Comparison of ENCODE assay signal across 8 cellular contexts in the genomic region with DNA sequence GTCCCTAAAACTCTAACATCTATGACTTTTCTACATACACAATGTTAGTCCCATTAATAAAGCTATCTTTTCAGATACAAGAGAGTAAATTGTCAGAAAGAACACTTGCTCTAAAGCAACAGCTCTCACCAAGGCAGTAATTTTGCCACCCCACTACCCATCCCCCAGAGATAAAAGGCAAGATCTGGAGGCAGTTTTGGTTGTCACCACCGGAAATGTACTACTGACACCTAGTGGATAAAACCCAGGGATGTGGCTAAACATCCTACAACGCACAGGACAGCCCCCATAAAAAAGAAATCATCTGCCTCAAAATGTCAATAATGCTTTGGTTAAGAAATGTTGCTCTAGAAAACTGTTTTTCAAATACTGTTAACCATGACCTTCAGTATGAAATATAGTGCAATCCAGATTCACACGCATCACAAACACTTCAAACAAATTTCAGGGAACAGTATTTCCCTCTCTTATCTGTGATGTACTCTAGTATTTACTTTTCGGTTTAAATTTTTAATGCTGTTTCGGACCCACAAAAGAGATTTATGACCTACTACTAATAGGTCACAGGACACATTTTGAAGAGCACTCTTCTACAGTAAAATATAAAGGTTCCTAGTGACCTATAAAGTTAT. TPM values are rescaled to one million over a fixed set of nuclear protein-coding genes. Genes with fewer than 3 reads are reported as not detected.
DNase-seq lines count a peak whose midpoint lies in the region; ATAC-seq and TF ChIP-seq lines count a peak whose summit lies in the region.

No MANE protein-coding gene starts in this region.

- in situ Hi-C loops in GM13976 (cut with MboI; ENCODE audit: low sequenced_read_pairs, unreplicated experiment) = loop anchor here (25.0 kb wide), 2 partner anchors 413 to 638 kb away; a partner anchor contains a TSS

- peak; percentile 55 for TF ChIP-seq CTCF in GM13976 (IDR thresholded peaks at IDR 0.05; ENCODE audit: borderline replicate concordance, control extremely low read depth, extremely low read depth, insufficient read depth, missing control alignments)
- TF ChIP-seq CTCF in WI38 (IDR thresholded peaks at IDR 0.05; ENCODE audit: low read depth, low read length) = peak; percentile 64
- peak; percentile 44 for TF ChIP-seq CTCF in coronary artery (IDR thresholded peaks at IDR 0.05)

- ATAC-seq in HG03060 (IDR thresholded peaks at IDR 0.05; ENCODE audit: low read depth, unreplicated experiment) = peak; percentile 39

- H3K27ac ChIP-seq in coronary artery = peak overlapping the region; percentile 25 to 62

- H3K4me3 ChIP-seq in WI38 (ENCODE audit: low read depth, low read length) (no peak overlapping the region), coronary artery (peak overlapping the region; percentile 7)

- peak; percentile 62 for DNase-seq in A172 (ENCODE audit: low spot score)
- DNase-seq in GM13976 (ENCODE audit: low spot score) = peak; percentile 33
- peak; percentile 36 for DNase-seq in NCI-H2196 treated with DMSO at 0.1 percent for 48 hours (lab: John Stamatoyannopoulos, UW; ENCODE audit: unreplicated experiment)
- DNase-seq in coronary artery (ENCODE audit: low spot score) = no peak
- peak; percentile 81 for DNase-seq in medulla oblongata (ENCODE audit: extremely low spot score)
- peak; percentile 11 for DNase-seq in stimulated activated CD8-positive, alpha-beta memory T cell treated with anti-CD3 and anti-CD28 coated beads, Interleukin-7, amount 100 ng/mL, for 24 hours (ENCODE audit: low read depth)

RNA-seq across cellular contexts. Expression of a gene that starts 5.1 kb away (rescaled TPM):
- total RNA-seq in A172 (2014; rRNA removed; shearing (Covaris generic)) = 80.7 and 89.3 TPM in 2 replicates

RNA-seq across cellular contexts. Expression of a gene that starts 31.6 kb away (rescaled TPM):
- 68.7 and 75.9 TPM in 2 replicates for total RNA-seq in A172 (2014; rRNA removed; shearing (Covaris generic))

RNA-seq across cellular contexts. Expression of a gene that starts 52.8 kb away (rescaled TPM):
- total RNA-seq in A172 (2014; rRNA removed; shearing (Covaris generic)) = not detected in 2 replicates
